1 cellular context compared by ENCODE assay signal in the genomic region with DNA sequence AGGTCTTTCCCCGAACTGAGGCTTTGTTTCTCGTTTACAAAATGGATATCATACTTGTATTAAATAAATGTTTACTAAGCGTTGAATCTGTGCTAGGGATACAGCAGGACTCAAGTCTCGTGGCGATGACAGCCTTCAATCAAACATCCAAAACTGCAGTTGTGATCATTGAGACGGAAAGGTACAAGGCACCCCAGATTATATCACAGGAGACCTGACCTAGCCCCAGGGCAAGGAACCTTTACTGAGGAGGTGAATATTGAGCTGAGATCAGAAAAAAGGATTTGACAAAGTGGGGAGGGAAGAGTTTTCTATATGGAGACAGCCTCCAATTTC.
TF ChIP-seq lines count a peak whose summit lies in the region.

No MANE protein-coding gene starts in this region.

TF ChIP-seq in endothelial cell of umbilical vein, 7 proteins besides CTCF, POLR2A, EP300 and RAD21:
- TF ChIP-seq POLR2AphosphoS5 (IDR thresholded peaks at IDR 0.05; ENCODE audit: insufficient read depth, low read depth, low read length): no peak
